ENCODE assay signal across 16 cellular contexts in genomic region chr9:111715471-111715870, GRCh38. TPM values are rescaled to one million over a fixed set of nuclear protein-coding genes. Genes with fewer than 3 reads are reported as not detected.
DNase-seq lines count a peak whose midpoint lies in the region; ATAC-seq, FAIRE-seq and TF ChIP-seq lines count a peak whose summit lies in the region.
"Had no signal": no experiment of that assay in that cellular context is flagged by ENCODE, and none has a peak within 500 bp of the region (broad histone marks: within the 10 kb centered on the region; RNA-seq: fewer than 3 reads in every experiment).

No MANE protein-coding gene starts in this region.

- in situ Hi-C loops in GM12878 (cut with MboI), result loop anchor here (5.0 kb wide), 1 partner anchor 52 kb away; no protein-coding TSS in a partner anchor

- TF ChIP-seq EP300 in GM12878 (IDR thresholded peaks at IDR 0.05; ENCODE audit: borderline replicate concordance in 1 of 2, control insufficient read depth in 1 of 2, low read depth in 2 of 2, low read length in 2 of 2), result no peak

- no TSS peak for BruUV-seq in GM12878 (replicated peaks; lab: Mats Ljungman, UMichigan)

- POLR2A ChIA-PET in GM12878 (lab: Charles Lee), result interaction anchor here (0.7 kb wide), 1 partner anchor 16 kb away, joined by 4 read pairs; no protein-coding TSS in a partner anchor

- TF ChIP-seq CTCF in AG10803 (conservative IDR thresholded peaks at IDR 0.05; ENCODE audit: low read length) (no peak), GM12878 (IDR thresholded peaks at IDR 0.05 in 2 of 3, conservative IDR thresholded peaks at IDR 0.05 in 1 of 3; ENCODE audit: control insufficient read depth in 2 of 3, extremely low read depth in 1 of 3, insufficient read depth in 1 of 3, low read depth in 3 of 3, low read length in 3 of 3) (no peak)

- H3K79me2 ChIP-seq in GM12878 (ENCODE audit: control insufficient read depth, insufficient read depth, low read length), result no peaks in the 10 kb centered on the region

- RAD21 ChIA-PET in GM12878 (lab: Charles Lee; ENCODE audit: unreplicated experiment), result no interaction called here

- TF ChIP-seq POLR2A in GM12878 (IDR thresholded peaks at IDR 0.05; ENCODE audit: low read depth, low read length), result no peak

- H3K4me1 ChIP-seq in adipocyte (ENCODE audit: control insufficient read depth, insufficient read depth, low read length) (no peaks in the 10 kb centered on the region), GM12878 (ENCODE audit: control insufficient read depth, insufficient read depth, low read length) (no peaks in the 10 kb centered on the region)
- H3K4me1 ChIP-seq: BLaER1 treated with 17β-estradiol and CSF1 and Interleukin-3, amounts not matched to agents 10 nM and 100 nM had no signal

- no peaks in the 10 kb centered on the region for H3K27me3 ChIP-seq in adipocyte (replicated peaks; ENCODE audit: control insufficient read depth, insufficient read depth, low read length)
- no peaks in the 10 kb centered on the region for H3K27me3 ChIP-seq in GM12878 (replicated peaks in 1 of 2; ENCODE audit: control insufficient read depth in 2 of 2, insufficient read depth in 2 of 2, low read length in 1 of 2)
- H3K27me3 ChIP-seq in H7 (ENCODE audit: control insufficient read depth, insufficient read depth, low read length), result no peaks in the 10 kb centered on the region
- H3K27me3 ChIP-seq: BLaER1 treated with 17β-estradiol and CSF1 and Interleukin-3, amounts not matched to agents 10 nM and 100 nM had no signal

- peak; percentile 74 for FAIRE-seq in GM12878 (lab: Jason Lieb, UNC)
- FAIRE-seq: GM12891, GM19239 had no signal

- no peak overlapping the region for H2AFZ ChIP-seq in GM12878 (ENCODE audit: control insufficient read depth, low read depth, low read length)

- DNase-seq in AG10803 (ENCODE audit: low read depth), result peak; percentile 40
- peak; percentile 46 for DNase-seq in adipocyte (ENCODE audit: low read depth)
- DNase-seq in GM12878 (ENCODE audit: low read depth, low spot score), result no peak
- peak; percentile 19 for DNase-seq in medulla oblongata (ENCODE audit: extremely low spot score)
- DNase-seq in H7, result no peak
- DNase-seq in SW 1271 (lab: John Stamatoyannopoulos, UW), result no peak
- DNase-seq in SIG-M5 (lab: John Stamatoyannopoulos, UW), result no peak
- DNase-seq: CD4-positive, CD25-positive, alpha-beta regulatory T cell; DMS53; GOT3 had no signal

- no peak overlapping the region for H3K4me2 ChIP-seq in GM12878 (ENCODE audit: control insufficient read depth, insufficient read depth)
- H3K4me2 ChIP-seq: BLaER1 treated with 17β-estradiol and CSF1 and Interleukin-3, amounts not matched to agents 10 nM and 100 nM had no signal

- intact Hi-C loops in GM12878 (cut with micrococcal nuclease; ENCODE audit: unreplicated experiment), result no loop called here

- ATAC-seq in GM12878 (no peak), HG02610 (IDR thresholded peaks at IDR 0.05; ENCODE audit: unreplicated experiment) (no peak)

- CTCF ChIA-PET in GM12878 (lab: Yijun Ruan, JAX), result interaction anchor here (1.1 kb wide), 1 partner anchor 13 kb away, joined by 3 read pairs; no protein-coding TSS in a partner anchor

- no peaks in the 10 kb centered on the region for H4K20me1 ChIP-seq in GM12878 (ENCODE audit: control insufficient read depth, insufficient read depth)

- no peak overlapping the region for H3K27ac ChIP-seq in GM12878 (ENCODE audit: control insufficient read depth, insufficient read depth)
- H3K27ac ChIP-seq: 22Rv1; BLaER1 treated with 17β-estradiol and CSF1 and Interleukin-3, amounts not matched to agents 10 nM and 100 nM had no signal

- H3K4me3 ChIP-seq in AG10803 (ENCODE audit: low read length) (no peak overlapping the region), adipocyte (ENCODE audit: low read length) (no peak overlapping the region), GM12878 (no peak overlapping the region), H7 (ENCODE audit: insufficient read depth, low read depth, low read length) (no peak overlapping the region)
- H3K4me3 ChIP-seq: BLaER1 treated with 17β-estradiol and CSF1 and Interleukin-3, amounts not matched to agents 10 nM and 100 nM; HAP-1 had no signal

- H3K9me3 ChIP-seq in adipocyte (ENCODE audit: control insufficient read depth, low read length) (no peaks in the 10 kb centered on the region), GM12878 (replicated peaks; ENCODE audit: control insufficient read depth, insufficient read depth, low read length) (no peaks in the 10 kb centered on the region)
- H3K9me3 ChIP-seq: BLaER1 treated with 17β-estradiol and CSF1 and Interleukin-3, amounts not matched to agents 10 nM and 100 nM; HAP-1 had no signal

- TF ChIP-seq RAD21 in GM12878 (IDR thresholded peaks at IDR 0.05; ENCODE audit: insufficient read depth, low read depth, low read length), result no peak

- H3K9ac ChIP-seq in adipocyte (ENCODE audit: low read length) (no peak overlapping the region), GM12878 (ENCODE audit: control insufficient read depth, insufficient read depth, low read length) (no peak overlapping the region)
- H3K9ac ChIP-seq: BLaER1 treated with 17β-estradiol and CSF1 and Interleukin-3, amounts not matched to agents 10 nM and 100 nM had no signal

- SMC1A ChIA-PET in GM12878 (lab: Charles Lee; ENCODE audit: uncharacterized antibody, unreplicated experiment), result no interaction called here

- no peaks in the 10 kb centered on the region for H3K36me3 ChIP-seq in adipocyte (ENCODE audit: control insufficient read depth, insufficient read depth, low read length, severe bottlenecking)
- H3K36me3 ChIP-seq in GM12878 (ENCODE audit: control insufficient read depth in 2 of 2, insufficient read depth in 2 of 2, low read length in 1 of 2), result no peaks in the 10 kb centered on the region
- H3K36me3 ChIP-seq in H7 (replicated peaks; ENCODE audit: control insufficient read depth, insufficient read depth, low read length), result no peaks in the 10 kb centered on the region
- H3K36me3 ChIP-seq: HAP-1 had no signal

TF ChIP-seq in GM12878, 131 proteins besides CTCF, POLR2A, EP300 and RAD21:
- TF ChIP-seq CHD4 (IDR thresholded peaks at IDR 0.05) (no peak), BRCA1 (IDR thresholded peaks at IDR 0.05; ENCODE audit: low read depth, low read length) (no peak), BACH1 (IDR thresholded peaks at IDR 0.05; ENCODE audit: borderline replicate concordance) (no peak), EGR1 (IDR thresholded peaks at IDR 0.05; ENCODE audit: borderline replicate concordance in 1 of 2, low read depth in 2 of 2, low read length in 2 of 2) (no peak), RFX5 (IDR thresholded peaks at IDR 0.05; ENCODE audit: low read depth, low read length) (no peak)

RNA-seq across cellular contexts. Expression of gene GNG10, which starts 54.1 kb away (rescaled TPM):
- total RNA-seq in GM12878 (2013; cell fraction: nucleolus; rRNA removed), result 7.5 and 7.9 TPM in 2 replicates
- total RNA-seq in GM12878 (2014; rRNA removed) (16.3 and 22.0 TPM in 2 replicates), GM12878 (2014; rRNA removed; fragmentation: Illumina TruSeq; extraction: Trizol) (18.7 and 20.4 TPM in 2 replicates), GM12878 (2021) (12.0 and 14.5 TPM in 2 replicates)
- polyA plus RNA-seq in GM12878 (2011; ENCODE audit: low read depth), result 12.6 TPM
- polyA plus RNA-seq in GM12878 (2011; rRNA removed) (24.0 and 33.6 TPM in 2 replicates), GM12878 (2014; fragmentation: Illumina TruSeq; extraction: Trizol) (21.3 and 26.0 TPM in 2 replicates), GM12878 (2014; fragmentation: Nextera tagmentation; extraction: Ambion mirVana) (10 to 100 TPM; 27.2 to 28.2 TPM), GM12878 (2014; rRNA removed) (14.6 and 18.1 TPM in 2 replicates), GM12878 (2016; fragmentation: Nextera tagmentation; extraction: Ambion mirVana) (10 to 100 TPM; 24.9 to 26.4 TPM)
- 10.5 and 14.7 TPM in 2 replicates for polyA plus RNA-seq in GM12878 (2011; cell fraction: cytosol; rRNA removed)
- 4.8 and 5.1 TPM in 2 replicates for polyA plus RNA-seq in GM12878 (2011; cell fraction: nucleus; rRNA removed)
- 10.9 and 12.8 TPM in 2 replicates for polyA plus RNA-seq in GM12878 (2012)
- polyA minus RNA-seq in GM12878 (2011; rRNA and poly(A)+ RNA removed), result 3.5 and 3.6 TPM in 2 replicates
- 2.1 and 2.7 TPM in 2 replicates for polyA minus RNA-seq in GM12878 (2011; cell fraction: cytosol; rRNA and poly(A)+ RNA removed)
- polyA minus RNA-seq in GM12878 (2011; cell fraction: nucleus; rRNA and poly(A)+ RNA removed), result 1.9 and 2.7 TPM in 2 replicates
- 27.7 and 30.1 TPM in 2 replicates for total RNA-seq in H7 (2014; rRNA removed; shearing (Covaris generic))

Comparison
In these comparisons a context has a peak if more than half of its experiments do, and no peak if none do; other contexts are left out.
1. DNase-seq: peak in AG10803 (single experiment), adipocyte (single experiment) and medulla oblongata (single experiment); none in GM12878 (single experiment), H7 (single experiment), SW 1271 (0 of 2) and SIG-M5 (single experiment).